ENCODE assay signal across 9 cellular contexts in genomic region chrX:6184900-6185515, GRCh38. TPM values are rescaled to one million over a fixed set of nuclear protein-coding genes. Genes with fewer than 3 reads are reported as not detected.
DNase-seq lines count a peak whose midpoint lies in the region; ATAC-seq, FAIRE-seq and TF ChIP-seq lines count a peak whose summit lies in the region.
"Had no signal": no experiment of that assay in that cellular context is flagged by ENCODE, and none has a peak within 500 bp of the region (broad histone marks: within the 10 kb centered on the region; RNA-seq: fewer than 3 reads in every experiment).

No MANE protein-coding gene starts in this region.

- peaks cover 0 to 1% (median 0%) of the 10 kb centered on the region in 4 donors for H3K4me1 ChIP-seq in liver (ENCODE audit: control insufficient read depth in 4 of 4, insufficient read depth in 4 of 4, low read length in 3 of 4)
- no peaks in the 10 kb centered on the region for H3K4me1 ChIP-seq in HepG2 (ENCODE audit: insufficient read depth, low read length)
- H3K4me1 ChIP-seq in gastroesophageal sphincter, result no peaks in the 10 kb centered on the region

- TF ChIP-seq POLR2A in HepG2 (IDR thresholded peaks at IDR 0.05; ENCODE audit: insufficient read depth in 1 of 2, low read depth in 2 of 2, low read length in 2 of 2) (no peak), gastroesophageal sphincter (IDR thresholded peaks at IDR 0.05) (no peak)

- TF ChIP-seq RAD21 in liver (IDR thresholded peaks at IDR 0.05) (no peak), HepG2 (CRISPR knock-in tag; IDR thresholded peaks at IDR 0.05) (no peak)

- no peak for TF ChIP-seq CTCF in liver (IDR thresholded peaks at IDR 0.05; ENCODE audit: low read depth, low read length, missing input control)
- TF ChIP-seq CTCF in HepG2 (CRISPR knock-in tag; IDR thresholded peaks at IDR 0.05), result no peak
- no peak for TF ChIP-seq CTCF in astrocyte of the cerebellum (IDR thresholded peaks at IDR 0.05; ENCODE audit: low read depth, low read length, missing control alignments)
- no peak for TF ChIP-seq CTCF in gastroesophageal sphincter (IDR thresholded peaks at IDR 0.05)

- TF ChIP-seq EP300 in HepG2 (IDR thresholded peaks at IDR 0.05; ENCODE audit: low read depth in 2 of 2, low read length in 2 of 2) (no peak), HepG2 (CRISPR knock-in tag; IDR thresholded peaks at IDR 0.05; ENCODE audit: borderline replicate concordance) (no peak), gastroesophageal sphincter (IDR thresholded peaks at IDR 0.05) (no peak)

- ATAC-seq in HepG2 (no peak), HG03025 (IDR thresholded peaks at IDR 0.05; ENCODE audit: low FRiP score, unreplicated experiment) (peak; percentile 93), gastroesophageal sphincter (no peak)

- POLR2A ChIA-PET in HepG2 (lab: Yijun Ruan, JAX), result no interaction called here

- H2AFZ ChIP-seq in HepG2 (ENCODE audit: low read length), result no peak overlapping the region

- H3K4me3 ChIP-seq in liver (ENCODE audit: low read depth in 1 of 3, low read length in 3 of 3) (no peak overlapping the region), HepG2 (replicated peaks in 1 of 3; ENCODE audit: insufficient read depth in 1 of 3, low read depth in 2 of 3, low read length in 3 of 3) (no peak overlapping the region), astrocyte of the cerebellum (ENCODE audit: low read depth, low read length) (no peak overlapping the region), gastroesophageal sphincter (no peak overlapping the region)

- H3K27ac ChIP-seq in liver (ENCODE audit: low read depth in 1 of 2, low read length in 2 of 2) (peak overlapping the region in 1 of 2 donors; percentile 50), HepG2 (ENCODE audit: extremely low read length, insufficient read depth, low read length) (no peak overlapping the region), gastroesophageal sphincter (no peak overlapping the region)

- FAIRE-seq in HepG2 (lab: Jason Lieb, UNC), result no peak

- CTCF ChIA-PET in HepG2 (lab: Yijun Ruan, JAX; ENCODE audit: low intra/inter-chr PET ratio, low total read pairs), result no interaction called here

- WGBS in liver, result 24% methylated on average over 4 of the region's 4 CpGs
- WGBS in HepG2 (ENCODE audit: low lambda C conversion rate), result 0% methylated on average over 2 of the region's 4 CpGs
- 15 to 60% methylated on average over 2 to 4 of the region's 4 CpGs for WGBS in gastroesophageal sphincter (ENCODE audit: low coverage in 1 of 2), 2 donors

- H3K27me3 ChIP-seq in liver (ENCODE audit: control insufficient read depth in 4 of 4, insufficient read depth in 4 of 4, low read length in 3 of 4), result no peaks in the 10 kb centered on the region
- no peaks in the 10 kb centered on the region for H3K27me3 ChIP-seq in HepG2 (ENCODE audit: control insufficient read depth in 1 of 2, insufficient read depth in 2 of 2, low read length in 2 of 2)
- H3K27me3 ChIP-seq in gastroesophageal sphincter, result no peaks in the 10 kb centered on the region

- H4K20me1 ChIP-seq in HepG2 (ENCODE audit: insufficient read depth, low read length), result no peaks in the 10 kb centered on the region

- BruUV-seq in HepG2 (replicated peaks; lab: Mats Ljungman, UMichigan), result no TSS peak

- H3K9ac ChIP-seq in liver (ENCODE audit: low read depth in 1 of 2, low read length in 2 of 2) (no peak overlapping the region), HepG2 (ENCODE audit: insufficient read depth, low read depth, low read length) (no peak overlapping the region)

- in situ Hi-C loops in HepG2 (cut with HindIII; ENCODE audit: extremely low pct_ligation_motif_present, low pct_unique_long_range_greater_than_20kb), result no loop called here
- in situ Hi-C loops in astrocyte of the cerebellum (cut with HindIII; ENCODE audit: low sequenced_read_pairs), result no loop called here

- no peak for DNase-seq in HepG2 (ENCODE audit: low spot score)
- peak; percentile 84 for DNase-seq in astrocyte of the cerebellum (ENCODE audit: low read depth)
- no peak for DNase-seq in NCI-H2227 treated with DMSO at 0.1 percent for 48 hours (lab: John Stamatoyannopoulos, UW)
- no peak for DNase-seq in iPS-NIHi11 (ENCODE audit: low spot score)
- DNase-seq in NCI-H524 treated with DMSO at 0.1 percent for 48 hours (lab: John Stamatoyannopoulos, UW), result no peak
- DNase-seq: NCI-H1436 treated with DMSO at 0.1 percent for 48 hours had no signal

- H3K79me2 ChIP-seq in HepG2 (ENCODE audit: insufficient read depth, low read length), result no peaks in the 10 kb centered on the region

- H3K4me2 ChIP-seq in HepG2 (ENCODE audit: low read depth, low read length), result no peak overlapping the region

- H3K9me3 ChIP-seq in liver (ENCODE audit: control insufficient read depth in 4 of 4, low read length in 3 of 4) (no peaks in the 10 kb centered on the region), HepG2 (ENCODE audit: low read length) (no peaks in the 10 kb centered on the region), gastroesophageal sphincter (no peaks in the 10 kb centered on the region)

- H3K36me3 ChIP-seq in liver (ENCODE audit: control insufficient read depth in 4 of 4, insufficient read depth in 3 of 4, low read depth in 1 of 4, low read length in 3 of 4), result no peaks in the 10 kb centered on the region
- H3K36me3 ChIP-seq in HepG2 (replicated peaks in 1 of 2; ENCODE audit: control insufficient read depth in 1 of 2, insufficient read depth in 2 of 2, low read length in 2 of 2), result no peaks in the 10 kb centered on the region
- no peaks in the 10 kb centered on the region for H3K36me3 ChIP-seq in gastroesophageal sphincter

- intact Hi-C loops in HepG2 (cut with micrococcal nuclease; ENCODE audit: unreplicated experiment), result no loop called here

TF ChIP-seq in liver, 16 proteins besides CTCF, POLR2A, EP300 and RAD21 (continues in another document):
- TF ChIP-seq SP1 (IDR thresholded peaks at IDR 0.05) (peak; percentile 57), MAX (IDR thresholded peaks at IDR 0.05) (peak; percentile 37), RXRA (IDR thresholded peaks at IDR 0.05) (peak; percentile 64 to 93), JUND (IDR thresholded peaks at IDR 0.05) (peak in 1 of 2 donors; percentile 62)

TF ChIP-seq in HepG2, 621 proteins besides CTCF, POLR2A, EP300 and RAD21 (continues in another document):
- TF ChIP-seq NFKBIZ (CRISPR knock-in tag; IDR thresholded peaks at IDR 0.05) (no peak), TCF7L2 (IDR thresholded peaks at IDR 0.05; ENCODE audit: low read depth, low read length) (no peak), PLSCR1 (CRISPR knock-in tag; IDR thresholded peaks at IDR 0.05; ENCODE audit: borderline replicate concordance) (no peak)
- TF ChIP-seq, protein P1, sequence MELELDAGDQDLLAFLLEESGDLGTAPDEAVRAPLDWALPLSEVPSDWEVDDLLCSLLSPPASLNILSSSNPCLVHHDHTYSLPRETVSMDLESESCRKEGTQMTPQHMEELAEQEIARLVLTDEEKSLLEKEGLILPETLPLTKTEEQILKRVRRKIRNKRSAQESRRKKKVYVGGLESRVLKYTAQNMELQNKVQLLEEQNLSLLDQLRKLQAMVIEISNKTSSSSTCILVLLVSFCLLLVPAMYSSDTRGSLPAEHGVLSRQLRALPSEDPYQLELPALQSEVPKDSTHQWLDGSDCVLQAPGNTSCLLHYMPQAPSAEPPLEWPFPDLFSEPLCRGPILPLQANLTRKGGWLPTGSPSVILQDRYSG (CRISPR knock-in tag; IDR thresholded peaks at IDR 0.05), result no peak

RNA-seq across cellular contexts. Expression of gene NLGN4X, which starts 43.7 kb away (rescaled TPM):
- total RNA-seq in liver (1 to 10 TPM in 1 of 2 donors, under 1 TPM in 1; 0.33 to 2.8 TPM), HepG2 (2016; rRNA removed; fragmentation: Illumina TruSeq; extraction: Trizol) (not detected in 2 replicates), gastroesophageal sphincter (1 to 10 TPM; 2.0 to 6.7 (median 4.7) TPM)
- polyA plus RNA-seq in liver (1 to 10 TPM in 1 of 2 donors, under 1 TPM in 1; 0.69 to 1.2 TPM), HepG2 (2011; rRNA removed) (not detected in 2 replicates)
- total RNA-seq in HepG2 (2016; cell fraction: cytosol; rRNA removed; fragmentation: Illumina TruSeq; extraction: Trizol; ENCODE audit: low read depth), result not detected in 2 replicates
- not detected in 2 replicates for total RNA-seq in HepG2 (2016; cell fraction: insoluble cytoplasmic fraction; rRNA removed; fragmentation: Illumina TruSeq; extraction: Trizol)
- not detected in 2 replicates for total RNA-seq in HepG2 (2016; cell fraction: membrane; rRNA removed; fragmentation: Illumina TruSeq; extraction: Trizol)
- not detected in 2 replicates for total RNA-seq in HepG2 (2016; cell fraction: nucleus; rRNA removed; fragmentation: Illumina TruSeq; extraction: Trizol)
- polyA plus RNA-seq in HepG2 (2011; cell fraction: cytosol; rRNA removed), result 0.04 TPM in 1 of 2 replicates, not detected in the other
- polyA plus RNA-seq in HepG2 (2011; cell fraction: nucleus; rRNA removed), result not detected in 2 replicates
- not detected in 2 replicates for polyA plus RNA-seq in HepG2 (2012)
- not detected in 2 replicates for polyA plus RNA-seq in HepG2 (2016; cell fraction: cytosol; fragmentation: Illumina TruSeq; extraction: Trizol; ENCODE audit: low read depth)
- polyA plus RNA-seq in HepG2 (2016; cell fraction: insoluble cytoplasmic fraction; fragmentation: Illumina TruSeq; extraction: Trizol; ENCODE audit: low read depth), result not detected in 2 replicates
- not detected in 2 replicates for polyA plus RNA-seq in HepG2 (2016; cell fraction: membrane; fragmentation: Illumina TruSeq; extraction: Trizol; ENCODE audit: low read depth)
- not detected in 2 replicates for polyA plus RNA-seq in HepG2 (2016; cell fraction: nucleus; fragmentation: Illumina TruSeq; extraction: Trizol; ENCODE audit: insufficient read depth, low read depth)
- not detected in 2 replicates for polyA minus RNA-seq in HepG2 (2011; rRNA and poly(A)+ RNA removed; ENCODE audit: low replicate concordance)
- not detected in 2 replicates for polyA minus RNA-seq in HepG2 (2011; cell fraction: cytosol; rRNA and poly(A)+ RNA removed)
- polyA minus RNA-seq in HepG2 (2011; cell fraction: nucleus; rRNA and poly(A)+ RNA removed), result not detected in 2 replicates
